22 cellular contexts compared by ENCODE assay signal in genomic region chr6:129114992-129115391, GRCh38.
"Had no signal": no experiment of that assay in that cellular context is flagged by ENCODE, and none has a peak within 500 bp of the region (broad histone marks: within the 10 kb centered on the region; RNA-seq: fewer than 3 reads in every experiment).

No MANE protein-coding gene starts in this region.

- DNase-seq: activated CD4-positive, alpha-beta T cell treated with anti-CD3 and anti-CD28 coated beads, Interleukin-2, amount 10 ng/mL, durations not matched to agents 7 days and 5 days; activated CD4-positive, CD25-positive, alpha-beta regulatory T cell treated with anti-CD3 and anti-CD28 coated beads, Interleukin-2, amount 50 U/mL, for 72 hours; activated CD8-positive, alpha-beta memory T cell treated with anti-CD3 and anti-CD28 coated beads, Interleukin-2, amount 10 ng/mL, durations not matched to agents 7 days and 5 days; activated CD8-positive, alpha-beta T cell treated with anti-CD3 and anti-CD28 coated beads for 36 hours; activated effector memory CD4-positive, alpha-beta T cell treated with anti-CD3 and anti-CD28 coated beads, Interleukin-2, amount 50 U/mL, for 16 hours; activated naive CD4-positive, alpha-beta T cell treated with anti-CD3 and anti-CD28 coated beads, Interleukin-2, amount 10 ng/mL, durations not matched to agents 7 days and 5 days; activated T-cell treated with anti-CD3 and anti-CD28 coated beads for 4 hours; aorta; cerebellar nuclear complex; cortex of kidney; naive B cell; nucleus accumbens; stimulated activated CD4-positive, alpha-beta T cell treated with anti-CD3 and anti-CD28 coated beads, Interleukin-2, amount 100 ng/mL, for 48 hours; stimulated activated CD8-positive, alpha-beta memory T cell treated with anti-CD3 and anti-CD28 coated beads, Interleukin-4, amount 100 ng/mL, for 48 hours; stimulated activated naive B cell treated with anti-CD40 and anti-IgM and Interleukin-4, amounts not matched to agents 10 μg/mL and 1 μg/mL and 100 μg/mL, for 72 hours; T-cell had no signal

- H3K4me3 ChIP-seq: lung, thoracic aorta had no signal

- ATAC-seq: activated CD8-positive, alpha-beta memory T cell treated with anti-CD3 and anti-CD28 coated beads, Interleukin-2, amount 10 ng/mL, durations not matched to agents 7 days and 5 days; activated CD8-positive, alpha-beta T cell treated with anti-CD3 and anti-CD28 coated beads for 36 hours; sciatic nerve; SK-N-SH treated with all-trans-retinoic acid at 6 μM for 48 hours; stimulated activated naive B cell treated with anti-CD40 and anti-IgM and Interleukin-4, amounts not matched to agents 10 μg/mL and 1 μg/mL and 100 μg/mL, for 72 hours; T-cell had no signal

- H3K36me3 ChIP-seq: thoracic aorta had no signal

- H3K27ac ChIP-seq: epithelial cell of prostate, VCaP had no signal

- H3K9me3 ChIP-seq: thoracic aorta had no signal
